1 cellular context compared by ENCODE assay signal in genomic region chr11:64092119-64092760, GRCh38.
TF ChIP-seq lines count a peak whose summit lies in the region.

No MANE protein-coding gene starts in this region.

TF ChIP-seq in K562, 482 proteins besides CTCF, POLR2A, EP300 and RAD21 (continued from another document):
- TF ChIP-seq MGA (IDR thresholded peaks at IDR 0.05) (peak; percentile 34; the same call in 1 of the 2 replicates), DPF2 (IDR thresholded peaks at IDR 0.05) (no peak), SNAPC5 (CRISPR knock-in tag; IDR thresholded peaks at IDR 0.05) (no peak), ZSCAN29 (IDR thresholded peaks at IDR 0.05) (no peak), CXXC5 (CRISPR knock-in tag; IDR thresholded peaks at IDR 0.05) (peak; percentile 32; the same call in 1 of the 2 replicates), BHLHE40 (IDR thresholded peaks at IDR 0.05; ENCODE audit: low read length) (peak; percentile 79), NKRF (IDR thresholded peaks at IDR 0.05; ENCODE audit: borderline replicate concordance) (peak; percentile 48; the same call in 1 of the 2 replicates), ATF6 (CRISPR knock-in tag; IDR thresholded peaks at IDR 0.05) (no peak), CC2D1A (IDR thresholded peaks at IDR 0.05) (no peak), JUN (IDR thresholded peaks at IDR 0.05; ENCODE audit: borderline replicate concordance, low read depth, low read length) (no peak), JUN (CRISPR knock-in tag; IDR thresholded peaks at IDR 0.05; ENCODE audit: borderline replicate concordance) (no peak), SAP30 (IDR thresholded peaks at IDR 0.05; ENCODE audit: borderline replicate concordance, insufficient read depth, low read depth, low read length, poor library complexity, severe bottlenecking) (peak; percentile 35), CREBBP (IDR thresholded peaks at IDR 0.05; ENCODE audit: low read depth, low read length) (no peak), RBM15 (IDR thresholded peaks at IDR 0.05; ENCODE audit: insufficient read depth, low read length) (no peak), ZNF318 (IDR thresholded peaks at IDR 0.05; ENCODE audit: borderline replicate concordance in 1 of 2, low read depth in 1 of 2) (no peak), PRPF4 (IDR thresholded peaks at IDR 0.05; ENCODE audit: insufficient read depth, low read depth, low read length, poor library complexity, severe bottlenecking) (no peak), MLX (CRISPR knock-in tag; conservative IDR thresholded peaks at IDR 0.05) (no peak)
